10 cellular contexts compared by ENCODE assay signal in genomic region chr1:241990040-241990439, GRCh38. TPM values are rescaled to one million over a fixed set of nuclear protein-coding genes. Genes with fewer than 3 reads are reported as not detected.
DNase-seq lines count a peak whose midpoint lies in the region; ATAC-seq and TF ChIP-seq lines count a peak whose summit lies in the region.
"Had no signal": no experiment of that assay in that cellular context is flagged by ENCODE, and none has a peak within 500 bp of the region (broad histone marks: within the 10 kb centered on the region; RNA-seq: fewer than 3 reads in every experiment).

No MANE protein-coding gene starts in this region.

- H3K4me1 ChIP-seq in right lobe of liver = no peaks in the 10 kb centered on the region

- H3K9me3 ChIP-seq in right lobe of liver = no peaks in the 10 kb centered on the region

- no peak for TF ChIP-seq EP300 in Ishikawa (IDR thresholded peaks at IDR 0.05; ENCODE audit: borderline replicate concordance)

- WGBS in right lobe of liver (ENCODE audit: insufficient coverage, low coverage, low lambda C conversion rate, missing lambda C conversion rate) = 40% methylated on average over 4 of the region's 10 CpGs

- no peak for TF ChIP-seq CTCF in right lobe of liver (IDR thresholded peaks at IDR 0.05)

- in situ Hi-C loops in ACHN (cut with HindIII; ENCODE audit: low pct_ligation_motif_present, low pct_unique_long_range_greater_than_20kb, low sequenced_read_pairs) = no loop called here

- ATAC-seq in right lobe of liver = peak; percentile 33 to 66 (median 50)
- ATAC-seq in GM19463 (IDR thresholded peaks at IDR 0.05; ENCODE audit: unreplicated experiment) = no peak
- ATAC-seq in GM18519 (IDR thresholded peaks at IDR 0.05; ENCODE audit: low FRiP score, unreplicated experiment) = no peak
- no peak for ATAC-seq in HG03442 (IDR thresholded peaks at IDR 0.05; ENCODE audit: unreplicated experiment)
- ATAC-seq in GM19395 (IDR thresholded peaks at IDR 0.05; ENCODE audit: unreplicated experiment) = no peak
- ATAC-seq: activated CD4-positive, alpha-beta T cell treated with anti-CD3 and anti-CD28 coated beads for 36 hours had no signal

- H3K4me3 ChIP-seq in right lobe of liver = no peak overlapping the region

- no peak for TF ChIP-seq RAD21 in Ishikawa (IDR thresholded peaks at IDR 0.05; ENCODE audit: low read depth)

- H3K27ac ChIP-seq in caudate nucleus (ENCODE audit: low read depth, low read length) = no peak overlapping the region
- H3K27ac ChIP-seq in right lobe of liver = no peak overlapping the region

- H3K36me3 ChIP-seq in right lobe of liver = no peaks in the 10 kb centered on the region

- TF ChIP-seq POLR2A in right lobe of liver (IDR thresholded peaks at IDR 0.05) = no peak

- intact Hi-C loops in right lobe of liver (cut with DNase I) = no loop called here

- no peaks in the 10 kb centered on the region for H3K27me3 ChIP-seq in right lobe of liver

- DNase-seq in ACHN (peak; percentile 99), caudate nucleus (lab: John Stamatoyannopoulos, UW) (peak in 43 of 61 donors; percentile 3 to 76 (median 30)), right lobe of liver (peak in 2 of 3 donors; percentile 26 to 54)
- DNase-seq: activated CD4-positive, alpha-beta T cell treated with anti-CD3 and anti-CD28 coated beads for 36 hours; CD4-positive, CD25-positive, alpha-beta regulatory T cell had no signal

TF ChIP-seq in Ishikawa, 13 proteins besides CTCF, POLR2A, EP300 and RAD21:
- no peak for TF ChIP-seq MAX (IDR thresholded peaks at IDR 0.05)
- TF ChIP-seq TAF1 (IDR thresholded peaks at IDR 0.05; ENCODE audit: low read depth) = no peak
- TF ChIP-seq TCF12 (IDR thresholded peaks at IDR 0.05; ENCODE audit: low read depth) = no peak
- TF ChIP-seq YY1 (IDR thresholded peaks at IDR 0.05; ENCODE audit: low read depth) = no peak
- no peak for TF ChIP-seq FOXM1 (IDR thresholded peaks at IDR 0.05; ENCODE audit: borderline replicate concordance, low read depth)
- peak; percentile 83 for TF ChIP-seq USF1 (IDR thresholded peaks at IDR 0.05)
- no peak for TF ChIP-seq EGR1 (IDR thresholded peaks at IDR 0.05)
- no peak for TF ChIP-seq REST (IDR thresholded peaks at IDR 0.05; ENCODE audit: low read depth)
- TF ChIP-seq CREB1 (IDR thresholded peaks at IDR 0.05; ENCODE audit: low read depth) = no peak

RNA-seq across cellular contexts. Expression of gene MAP1LC3C, which starts 8.9 kb away (rescaled TPM):
- under 1 TPM in 2 of 6 experiments, not detected in 4; 0.24 to 0.31 TPM for total RNA-seq in right lobe of liver
- total RNA-seq: activated CD4-positive, alpha-beta T cell treated with anti-CD3 and anti-CD28 coated beads for 36 hours; CD4-positive, CD25-positive, alpha-beta regulatory T cell had no signal

RNA-seq across cellular contexts. Expression of gene BECN2, which starts 32.5 kb away (rescaled TPM):
- not detected for total RNA-seq in right lobe of liver
- total RNA-seq: activated CD4-positive, alpha-beta T cell treated with anti-CD3 and anti-CD28 coated beads for 36 hours; CD4-positive, CD25-positive, alpha-beta regulatory T cell had no signal

Comparison
In these comparisons a context has a peak if more than half of its experiments do, and no peak if none do; other contexts are left out.
1. DNase-seq: peak in every context shown above with its lines; median percentile 99 in ACHN; 40 in right lobe of liver; 30 in caudate nucleus.
2. ATAC-seq: peak in right lobe of liver (4 of 4); none in GM19463 (single experiment), GM18519 (single experiment), HG03442 (single experiment) and GM19395 (single experiment).